Comparison of ENCODE assay signal across 9 cellular contexts in the genomic region with DNA sequence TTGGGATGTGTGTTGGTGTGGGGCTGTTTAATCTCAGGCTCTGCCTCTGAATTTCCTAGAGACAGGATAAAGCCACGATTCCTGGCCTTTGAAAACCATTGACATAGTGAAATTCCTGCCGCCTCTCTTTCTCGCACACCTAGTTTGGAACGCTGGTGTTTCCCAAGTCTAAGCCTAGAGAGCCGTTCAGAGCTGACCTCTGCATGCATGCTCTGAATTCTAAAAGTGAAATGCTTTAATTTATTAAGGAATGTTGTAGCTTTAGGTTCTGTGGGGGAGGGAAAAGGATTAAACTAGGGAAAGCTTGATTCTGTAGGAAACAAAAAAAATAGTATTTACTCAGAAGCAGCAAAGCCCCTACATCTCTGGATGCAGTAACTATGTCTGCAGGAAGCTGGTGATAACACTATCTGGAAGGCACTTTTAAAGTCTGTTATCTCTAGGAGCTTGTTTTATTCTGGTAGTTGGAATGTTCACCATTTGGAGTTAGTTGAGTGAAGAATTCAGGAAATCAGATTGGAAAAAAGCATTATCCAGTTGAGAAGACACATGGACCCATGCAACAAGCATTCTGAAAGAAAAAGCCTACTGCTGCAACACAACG. TPM values are rescaled to one million over a fixed set of nuclear protein-coding genes. Genes with fewer than 3 reads are reported as not detected.
DNase-seq lines count a peak whose midpoint lies in the region; ATAC-seq and TF ChIP-seq lines count a peak whose summit lies in the region.
"Had no signal": no experiment of that assay in that cellular context is flagged by ENCODE, and none has a peak within 500 bp of the region (broad histone marks: within the 10 kb centered on the region; RNA-seq: fewer than 3 reads in every experiment).

No MANE protein-coding gene starts in this region.

- no peaks in the 10 kb centered on the region for H3K9me3 ChIP-seq in MG63

- no peak for ATAC-seq in activated CD4-positive, alpha-beta T cell treated with anti-CD3 and anti-CD28 coated beads for 36 hours
- no peak for ATAC-seq in activated T-helper 17 cell treated with anti-CD3 and anti-CD28 coated beads, Interleukin-2, amount 50 U/mL, for 72 hours (replicated peaks)
- no peak for ATAC-seq in foreskin keratinocyte
- no peak for ATAC-seq in stimulated activated naive B cell treated with anti-CD40 and anti-IgM and Interleukin-4, amounts not matched to agents 10 μg/mL and 1 μg/mL and 100 μg/mL, for 72 hours (replicated peaks)

- POLR2A ChIA-PET in activated CD4-positive, alpha-beta T cell treated with anti-CD3 and anti-CD28 coated beads for 36 hours (lab: Charles Lee): interaction anchor here (0.6 to 1.9 kb wide), 7 partner anchors 14 to 146 kb away, joined by 3 to 8 read pairs (median 4); partner anchors contain the start of gene PITRM1

- intact Hi-C loops in activated CD4-positive, alpha-beta T cell treated with anti-CD3 and anti-CD28 coated beads for 36 hours (cut with DNase I, micrococcal nuclease): loop anchor here (1.0 to 10.0 kb wide), 5 partner anchors 23 to 780 kb away; partner anchors contain the start of gene PITRM1 (in 2 of the 2)

- peaks cover 29% of the 10 kb centered on the region for H3K36me3 ChIP-seq in MG63

- peak overlapping the region; percentile 23 for H3K4me3 Mint-ChIP-seq in activated CD4-positive, alpha-beta T cell treated with anti-CD3 and anti-CD28 coated beads for 36 hours
- H3K4me3 Mint-ChIP-seq in activated T-helper 17 cell treated with anti-CD3 and anti-CD28 coated beads, Interleukin-2, amount 50 U/mL, for 72 hours: peak overlapping the region; percentile 75
- peak overlapping the region in 1 of 2 donors; percentile 36 for H3K4me3 Mint-ChIP-seq in stimulated activated naive B cell treated with anti-CD40 and anti-IgM and Interleukin-4, amounts not matched to agents 10 μg/mL and 1 μg/mL and 100 μg/mL, for 72 hours

- H3K27ac ChIP-seq in foreskin keratinocyte: peak overlapping the region; percentile 93

- no peaks in the 10 kb centered on the region for H3K27me3 Mint-ChIP-seq in activated CD4-positive, alpha-beta T cell treated with anti-CD3 and anti-CD28 coated beads for 36 hours
- no peaks in the 10 kb centered on the region for H3K27me3 Mint-ChIP-seq in activated T-helper 17 cell treated with anti-CD3 and anti-CD28 coated beads, Interleukin-2, amount 50 U/mL, for 72 hours
- H3K27me3 Mint-ChIP-seq in stimulated activated naive B cell treated with anti-CD40 and anti-IgM and Interleukin-4, amounts not matched to agents 10 μg/mL and 1 μg/mL and 100 μg/mL, for 72 hours: no peaks in the 10 kb centered on the region

- H3K27me3 ChIP-seq in foreskin keratinocyte (no peaks in the 10 kb centered on the region), MG63 (no peaks in the 10 kb centered on the region)

- peaks cover 63% of the 10 kb centered on the region for H3K4me1 Mint-ChIP-seq in activated CD4-positive, alpha-beta T cell treated with anti-CD3 and anti-CD28 coated beads for 36 hours
- peaks cover 66% of the 10 kb centered on the region for H3K4me1 Mint-ChIP-seq in activated T-helper 17 cell treated with anti-CD3 and anti-CD28 coated beads, Interleukin-2, amount 50 U/mL, for 72 hours
- peaks cover 24 to 54% of the 10 kb centered on the region in 2 donors for H3K4me1 Mint-ChIP-seq in stimulated activated naive B cell treated with anti-CD40 and anti-IgM and Interleukin-4, amounts not matched to agents 10 μg/mL and 1 μg/mL and 100 μg/mL, for 72 hours

- no peak overlapping the region for H3K4me3 ChIP-seq in MG63

- peaks cover 43% of the 10 kb centered on the region for H3K4me1 ChIP-seq in foreskin keratinocyte

- no peaks in the 10 kb centered on the region for H3K9me3 Mint-ChIP-seq in activated CD4-positive, alpha-beta T cell treated with anti-CD3 and anti-CD28 coated beads for 36 hours (ENCODE audit: low read depth)
- no peaks in the 10 kb centered on the region for H3K9me3 Mint-ChIP-seq in activated T-helper 17 cell treated with anti-CD3 and anti-CD28 coated beads, Interleukin-2, amount 50 U/mL, for 72 hours
- peaks cover 0 to 4% of the 10 kb centered on the region in 2 donors for H3K9me3 Mint-ChIP-seq in stimulated activated naive B cell treated with anti-CD40 and anti-IgM and Interleukin-4, amounts not matched to agents 10 μg/mL and 1 μg/mL and 100 μg/mL, for 72 hours

- DNase-seq in activated CD4-positive, alpha-beta T cell treated with anti-CD3 and anti-CD28 coated beads for 36 hours: no peak
- DNase-seq in activated CD4-positive, alpha-beta T cell treated with anti-CD3 and anti-CD28 coated beads for 1 hour: no peak
- DNase-seq in foreskin keratinocyte (no peak), MG63 (no peak), NCI-H510A (lab: John Stamatoyannopoulos, UW) (no peak), NCI-H2171 treated with DMSO at 0.1 percent for 48 hours (lab: John Stamatoyannopoulos, UW) (no peak)
- no peak for DNase-seq in stimulated activated naive B cell treated with anti-CD40 and anti-IgM and Interleukin-4, amounts not matched to agents 10 μg/mL and 1 μg/mL and 100 μg/mL, for 72 hours
- DNase-seq: NCI-H146 had no signal

- CTCF ChIA-PET in activated CD4-positive, alpha-beta T cell treated with anti-CD3 and anti-CD28 coated beads for 36 hours (lab: Charles Lee): interaction anchor here (0.7 kb wide), 2 partner anchors 21 to 75 kb away, joined by 3 read pairs; no protein-coding TSS in a partner anchor

- peak overlapping the region; percentile 86 for H3K27ac Mint-ChIP-seq in activated CD4-positive, alpha-beta T cell treated with anti-CD3 and anti-CD28 coated beads for 36 hours
- peak overlapping the region; percentile 95 for H3K27ac Mint-ChIP-seq in activated T-helper 17 cell treated with anti-CD3 and anti-CD28 coated beads, Interleukin-2, amount 50 U/mL, for 72 hours
- H3K27ac Mint-ChIP-seq in stimulated activated naive B cell treated with anti-CD40 and anti-IgM and Interleukin-4, amounts not matched to agents 10 μg/mL and 1 μg/mL and 100 μg/mL, for 72 hours: peak overlapping the region; percentile 63

- no peak for TF ChIP-seq CTCF in foreskin keratinocyte (conservative IDR thresholded peaks at IDR 0.05)

- H3K36me3 Mint-ChIP-seq in activated CD4-positive, alpha-beta T cell treated with anti-CD3 and anti-CD28 coated beads for 36 hours (ENCODE audit: low read depth): peaks cover 67% of the 10 kb centered on the region
- H3K36me3 Mint-ChIP-seq in activated T-helper 17 cell treated with anti-CD3 and anti-CD28 coated beads, Interleukin-2, amount 50 U/mL, for 72 hours (ENCODE audit: low read depth): peaks cover 93% of the 10 kb centered on the region
- H3K36me3 Mint-ChIP-seq in stimulated activated naive B cell treated with anti-CD40 and anti-IgM and Interleukin-4, amounts not matched to agents 10 μg/mL and 1 μg/mL and 100 μg/mL, for 72 hours: peaks cover 53 to 71% of the 10 kb centered on the region in 2 donors

RNA-seq across cellular contexts. Expression of gene PFKP, which starts 27.3 kb away (rescaled TPM):
- 100 to 1,000 TPM; 231 to 239 TPM for total RNA-seq in activated CD4-positive, alpha-beta T cell treated with anti-CD3 and anti-CD28 coated beads for 36 hours
- 100 to 1,000 TPM; 349 TPM for total RNA-seq in activated T-helper 17 cell treated with anti-CD3 and anti-CD28 coated beads, Interleukin-2, amount 50 U/mL, for 72 hours
- 186 and 190 TPM in 2 replicates for total RNA-seq in foreskin keratinocyte
- polyA plus RNA-seq in foreskin keratinocyte: 125 and 130 TPM in 2 replicates
- total RNA-seq in MG63 (2014; rRNA removed; shearing (Covaris generic); ENCODE audit: low replicate concordance): 121 and 183 TPM in 2 replicates
